ENCODE assay signal across 11 cellular contexts in the genomic region with DNA sequence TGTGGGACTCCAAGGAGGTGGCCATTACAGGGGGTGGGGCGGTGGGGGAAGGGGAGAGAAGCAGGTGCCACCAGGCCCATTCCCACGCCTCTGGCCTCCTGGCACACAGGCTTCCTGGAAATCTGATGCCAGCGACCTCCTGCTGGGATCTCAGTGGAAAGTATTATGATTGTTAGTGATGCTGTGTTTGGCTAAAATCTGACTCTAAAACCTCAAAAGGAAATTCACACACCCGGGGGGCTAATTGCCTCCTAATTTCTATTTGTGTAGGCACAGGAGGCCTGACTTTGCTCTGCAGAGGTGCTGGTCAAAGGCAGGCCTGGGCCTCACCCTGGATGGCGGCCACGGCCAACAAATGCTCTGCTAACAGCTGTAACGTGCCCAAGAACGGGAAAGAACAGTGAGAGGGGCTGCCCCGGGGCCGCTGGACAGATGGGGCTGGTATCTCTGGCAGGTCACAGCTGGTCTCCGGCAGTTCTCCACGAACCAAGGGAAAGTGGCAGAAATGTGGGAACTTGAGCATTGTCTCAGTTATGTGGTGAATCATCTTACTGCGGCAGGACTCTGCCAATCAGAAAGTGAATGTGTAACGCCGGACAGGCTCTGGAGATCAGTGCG. TPM values are rescaled to one million over a fixed set of nuclear protein-coding genes. Genes with fewer than 3 reads are reported as not detected.
DNase-seq lines count a peak whose midpoint lies in the region; ATAC-seq and TF ChIP-seq lines count a peak whose summit lies in the region.
"Had no signal": no experiment of that assay in that cellular context is flagged by ENCODE, and none has a peak within 500 bp of the region (broad histone marks: within the 10 kb centered on the region; RNA-seq: fewer than 3 reads in every experiment).

No MANE protein-coding gene starts in this region.

- TF ChIP-seq CTCF in cardiac fibroblast (IDR thresholded peaks at IDR 0.05; ENCODE audit: low read depth, low read length): no peak

- peak overlapping the region in 2 of 3 donors; percentile 14 to 70 for H3K9ac ChIP-seq in skeletal muscle tissue (ENCODE audit: low read depth in 1 of 3, low read length in 3 of 3)

- H3K4me1 ChIP-seq in skeletal muscle tissue (ENCODE audit: control insufficient read depth in 3 of 3, insufficient read depth in 3 of 3, low read length in 3 of 3): peaks cover 73 to 96% (median 74%) of the 10 kb centered on the region in 3 donors

- H3K27ac ChIP-seq in skeletal muscle tissue (ENCODE audit: low read depth, low read length): peak overlapping the region; percentile 56
- H3K27ac ChIP-seq: 22Rv1 had no signal

- DNase-seq in DMS53 (lab: John Stamatoyannopoulos, UW): peak; percentile 37
- no peak for DNase-seq in DMS53 treated with DMSO at 0.1 percent for 48 hours (lab: John Stamatoyannopoulos, UW; ENCODE audit: unreplicated experiment)
- peak; percentile 48 for DNase-seq in NCI-H226
- peak; percentile 53 to 64 for DNase-seq in cardiac fibroblast (ENCODE audit: low read depth in 2 of 2)
- DNase-seq in cortex of kidney (lab: John Stamatoyannopoulos, UW): no peak
- DNase-seq: effector memory CD4-positive, alpha-beta T cell; stimulated activated naive CD8-positive, alpha-beta T cell treated with anti-CD3 and anti-CD28 coated beads, Interleukin-15, amount 100 ng/mL, for 72 hours had no signal

- no peak for ATAC-seq in HG03565 (IDR thresholded peaks at IDR 0.05; ENCODE audit: unreplicated experiment)
- no peak for ATAC-seq in GM18909 (IDR thresholded peaks at IDR 0.05; ENCODE audit: poor library complexity, unreplicated experiment)
- ATAC-seq: stimulated activated naive CD8-positive, alpha-beta T cell treated with anti-CD3 and anti-CD28 coated beads, Interleukin-15, amount 100 ng/mL, for 72 hours had no signal

- H3K36me3 ChIP-seq in skeletal muscle tissue (ENCODE audit: control insufficient read depth in 3 of 3, insufficient read depth in 3 of 3, low read length in 3 of 3): peaks cover 61 to 83% (median 72%) of the 10 kb centered on the region in 3 donors

- no peaks in the 10 kb centered on the region for H3K9me3 ChIP-seq in skeletal muscle tissue (ENCODE audit: control insufficient read depth in 3 of 3, low read length in 3 of 3)

- no peak overlapping the region for H3K4me3 ChIP-seq in cardiac fibroblast (replicated peaks in 1 of 2; ENCODE audit: low read depth in 2 of 2, low read length in 2 of 2)
- H3K4me3 ChIP-seq in skeletal muscle tissue (ENCODE audit: low read length in 3 of 3): no peak overlapping the region

- peaks cover 0 to 7% (median 0%) of the 10 kb centered on the region in 3 donors for H3K27me3 ChIP-seq in skeletal muscle tissue (ENCODE audit: control insufficient read depth in 3 of 3, insufficient read depth in 3 of 3, low read length in 3 of 3)

RNA-seq across cellular contexts. Expression of a gene that starts 14.3 kb away (rescaled TPM):
- not detected for total RNA-seq in skeletal muscle tissue

RNA-seq across cellular contexts. Expression of a gene that starts 35.0 kb away (rescaled TPM):
- 16.2 TPM for total RNA-seq in skeletal muscle tissue

RNA-seq across cellular contexts. Expression of a gene that starts 55.7 kb away (rescaled TPM):
- not detected for total RNA-seq in skeletal muscle tissue

Comparison
In these comparisons a context has a peak if more than half of its experiments do, and no peak if none do; other contexts are left out.
1. DNase-seq: peak in DMS53 (single experiment), NCI-H226 (single experiment) and cardiac fibroblast (2 of 2); none in DMS53 treated with DMSO at 0.1 percent for 48 hours (single experiment) and cortex of kidney (single experiment).